In the genomic region with DNA sequence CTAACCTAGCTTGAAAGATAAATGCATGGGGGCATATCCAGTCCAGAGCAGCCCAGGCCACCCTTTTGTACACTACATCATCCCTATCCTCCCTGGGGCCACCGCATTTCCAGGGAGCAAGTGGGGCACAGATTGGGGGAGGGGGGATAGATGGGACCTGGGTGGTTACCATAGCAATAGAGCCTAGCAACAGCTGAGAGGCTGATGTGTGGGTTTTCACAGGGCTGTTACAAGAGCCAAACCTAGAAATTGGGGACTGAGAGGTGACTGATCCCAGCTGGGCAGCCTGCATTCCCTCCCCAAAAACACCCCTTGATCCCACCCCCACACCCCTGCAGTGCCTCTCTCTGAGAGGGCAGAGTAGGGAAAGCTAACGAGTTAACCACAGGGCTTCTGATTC, we compare ENCODE assay signal across 21 cellular contexts. TPM values are rescaled to one million over a fixed set of nuclear protein-coding genes. Genes with fewer than 3 reads are reported as not detected.
"Had no signal": no experiment of that assay in that cellular context is flagged by ENCODE, and none has a peak within 500 bp of the region (broad histone marks: within the 10 kb centered on the region; RNA-seq: fewer than 3 reads in every experiment).

No MANE protein-coding gene starts in this region.

- H3K4me3 ChIP-seq: dorsolateral prefrontal cortex, hepatocyte, ovary, right lobe of liver, testis, upper lobe of right lung had no signal

- H3K27me3 Mint-ChIP-seq: activated naive CD8-positive, alpha-beta T cell; memory B cell; stimulated activated memory B cell treated with anti-CD40 and anti-IgM and Interleukin-4, amounts not matched to agents 10 μg/mL and 1 μg/mL and 100 μg/mL, for 72 hours had no signal

- H3K27me3 ChIP-seq: dorsolateral prefrontal cortex, ovary, right lobe of liver, testis, upper lobe of right lung had no signal

- H3K27ac ChIP-seq: epithelial cell of prostate, hepatocyte, ovary, right lobe of liver, testis, upper lobe of right lung had no signal

- DNase-seq: activated CD4-positive, alpha-beta T cell treated with anti-CD3 and anti-CD28 coated beads, Interleukin-2, amount 10 ng/mL, durations not matched to agents 24 days and 14 days; activated CD8-positive, alpha-beta memory T cell treated with anti-CD3 and anti-CD28 coated beads, Interleukin-2, amount 50 U/mL, for 4 hours; activated effector memory CD4-positive, alpha-beta T cell treated with Interleukin-2 at 50 U/mL for 16 hours; activated T-cell treated with anti-CD3 and anti-CD28 coated beads, Interleukin-2, amount 50 U/mL, for 4 hours; dorsolateral prefrontal cortex; foreskin fibroblast; ovary; right lobe of liver; small intestine; stimulated activated CD4-positive, alpha-beta T cell treated with anti-CD3 and anti-CD28 coated beads, Interleukin-4, amount 100 ng/mL, for 24 hours; testis; upper lobe of right lung had no signal

- H3K36me3 ChIP-seq: ovary, right lobe of liver, upper lobe of right lung had no signal

- ATAC-seq: activated T-cell treated with anti-CD3 and anti-CD28 coated beads, Interleukin-2, amount 50 U/mL, for 4 hours; right lobe of liver; stimulated activated memory B cell treated with anti-CD40 and anti-IgM and Interleukin-4, amounts not matched to agents 10 μg/mL and 1 μg/mL and 100 μg/mL, for 72 hours; upper lobe of right lung had no signal

- FAIRE-seq: small intestine had no signal

- H3K9me3 Mint-ChIP-seq: activated CD4-positive, alpha-beta T cell treated with anti-CD3 and anti-CD28 coated beads, Interleukin-2, amount 10 ng/mL, durations not matched to agents 24 days and 14 days; activated T-cell treated with anti-CD3 and anti-CD28 coated beads, Interleukin-2, amount 50 U/mL, for 4 hours; memory B cell; stimulated activated memory B cell treated with anti-CD40 and anti-IgM and Interleukin-4, amounts not matched to agents 10 μg/mL and 1 μg/mL and 100 μg/mL, for 72 hours had no signal

- H3K9me3 ChIP-seq: ovary, right lobe of liver, testis, upper lobe of right lung had no signal

- H3K27ac Mint-ChIP-seq: activated CD4-positive, alpha-beta T cell treated with anti-CD3 and anti-CD28 coated beads, Interleukin-2, amount 10 ng/mL, durations not matched to agents 24 days and 14 days; memory B cell; stimulated activated memory B cell treated with anti-CD40 and anti-IgM and Interleukin-4, amounts not matched to agents 10 μg/mL and 1 μg/mL and 100 μg/mL, for 72 hours had no signal

- H2AFZ ChIP-seq: hepatocyte had no signal

- H3K4me3 Mint-ChIP-seq: activated CD4-positive, alpha-beta T cell treated with anti-CD3 and anti-CD28 coated beads, Interleukin-2, amount 10 ng/mL, durations not matched to agents 24 days and 14 days; activated naive CD8-positive, alpha-beta T cell; activated T-cell treated with anti-CD3 and anti-CD28 coated beads, Interleukin-2, amount 50 U/mL, for 4 hours; memory B cell; stimulated activated memory B cell treated with anti-CD40 and anti-IgM and Interleukin-4, amounts not matched to agents 10 μg/mL and 1 μg/mL and 100 μg/mL, for 72 hours had no signal

- H3K4me2 ChIP-seq: hepatocyte had no signal

RNA-seq across cellular contexts. Expression of gene PIANP, which starts 7.7 kb away (rescaled TPM):
- total RNA-seq: glomerular endothelial cell, liver, mononuclear cell, pulmonary artery endothelial cell, right lobe of liver had no signal
